In genomic region chr7:85328599-85328998, GRCh38 we compare ENCODE assay signal across 27 cellular contexts.
"Had no signal": no experiment of that assay in that cellular context is flagged by ENCODE, and none has a peak within 500 bp of the region (broad histone marks: within the 10 kb centered on the region; RNA-seq: fewer than 3 reads in every experiment).

No MANE protein-coding gene starts in this region.

- H3K4me2 ChIP-seq: neural progenitor cell had no signal

- H3K27me3 ChIP-seq: neural progenitor cell, ovary, right lobe of liver, sigmoid colon, stomach, thyroid gland, tibial nerve, upper lobe of left lung, vagina had no signal

- DNase-seq: occipital lobe; ovary; posterior cingulate gyrus; psoas muscle; right cardiac atrium; right lobe of liver; sigmoid colon; small intestine; stimulated activated CD4-positive, alpha-beta T cell treated with anti-CD3 and anti-CD28 coated beads, Interleukin-15, amount 100 ng/mL, for 24 hours; stimulated activated CD4-positive, alpha-beta T cell treated with anti-CD3 and anti-CD28 coated beads, Interleukin-2, amount 100 ng/mL, for 24 hours; stimulated activated CD4-positive, alpha-beta T cell treated with anti-CD3 and anti-CD28 coated beads, Interleukin-2, amount 100 ng/mL, for 48 hours; stimulated activated CD4-positive, alpha-beta T cell treated with anti-CD3 and anti-CD28 coated beads, Interleukin-4, amount 100 ng/mL, for 24 hours; stimulated activated naive B cell treated with anti-CD40 and anti-IgM and Interleukin-4, amounts not matched to agents 10 μg/mL and 1 μg/mL and 100 μg/mL, for 72 hours; stimulated activated naive CD4-positive, alpha-beta T cell treated with Interleukin-2 at 50 U/mL for 16 hours; stomach; thyroid gland; trophoblast cell; upper lobe of left lung had no signal

- H3K79me2 ChIP-seq: parathyroid adenoma had no signal

- H3K27ac ChIP-seq: neural progenitor cell, ovary, parathyroid adenoma, psoas muscle, right lobe of liver, sigmoid colon, stomach, thoracic aorta, thyroid gland, tibial nerve, upper lobe of left lung, vagina had no signal

- H3K4me3 ChIP-seq: neural progenitor cell, ovary, psoas muscle, right lobe of liver, sigmoid colon, stomach, thoracic aorta, thyroid gland, tibial nerve, upper lobe of left lung, vagina had no signal

- ATAC-seq: psoas muscle; right cardiac atrium; right lobe of liver; stimulated activated effector memory CD8-positive, alpha-beta T cell treated with anti-CD3 and anti-CD28 coated beads, Interleukin-12 subunit alpha, Interleukin-12 subunit beta, amount 100 ng/mL, for 72 hours; stimulated activated naive B cell treated with anti-CD40 and anti-IgM and Interleukin-4, amounts not matched to agents 10 μg/mL and 1 μg/mL and 100 μg/mL, for 72 hours had no signal

- H3K9me3 ChIP-seq: ovary, psoas muscle, right lobe of liver, sigmoid colon, stomach, thoracic aorta, thyroid gland, tibial nerve, upper lobe of left lung, vagina had no signal

- H3K9ac ChIP-seq: neural progenitor cell, parathyroid adenoma had no signal

- H3K36me3 ChIP-seq: neural progenitor cell, ovary, right lobe of liver, sigmoid colon, stomach, thoracic aorta, thyroid gland, tibial nerve, upper lobe of left lung, vagina had no signal

- H3K4me1 ChIP-seq: neural progenitor cell, parathyroid adenoma, psoas muscle, right lobe of liver, sigmoid colon, stomach, thyroid gland, tibial nerve, upper lobe of left lung, vagina had no signal

- H3K27ac Mint-ChIP-seq: nephron; neural progenitor cell; progenitor cell of endocrine pancreas; stimulated activated effector memory CD8-positive, alpha-beta T cell treated with anti-CD3 and anti-CD28 coated beads, Interleukin-12 subunit alpha, Interleukin-12 subunit beta, amount 100 ng/mL, for 72 hours; stimulated activated naive B cell treated with anti-CD40 and anti-IgM and Interleukin-4, amounts not matched to agents 10 μg/mL and 1 μg/mL and 100 μg/mL, for 72 hours; stimulated activated naive CD8-positive, alpha-beta T cell treated with anti-CD3 and anti-CD28 coated beads, Interleukin-15, Interleukin-2, amounts not matched to agents 100 ng/mL and 50 ng/mL, for 24 hours had no signal

- H3K27me3 Mint-ChIP-seq: progenitor cell of endocrine pancreas; stimulated activated naive B cell treated with anti-CD40 and anti-IgM and Interleukin-4, amounts not matched to agents 10 μg/mL and 1 μg/mL and 100 μg/mL, for 72 hours; stimulated activated naive CD8-positive, alpha-beta T cell treated with anti-CD3 and anti-CD28 coated beads, Interleukin-15, Interleukin-2, amounts not matched to agents 100 ng/mL and 50 ng/mL, for 24 hours had no signal

- H3K36me3 Mint-ChIP-seq: neural progenitor cell; stimulated activated effector memory CD8-positive, alpha-beta T cell treated with anti-CD3 and anti-CD28 coated beads, Interleukin-12 subunit alpha, Interleukin-12 subunit beta, amount 100 ng/mL, for 72 hours; stimulated activated naive B cell treated with anti-CD40 and anti-IgM and Interleukin-4, amounts not matched to agents 10 μg/mL and 1 μg/mL and 100 μg/mL, for 72 hours had no signal

- H3K4me3 Mint-ChIP-seq: nephron; neural progenitor cell; stimulated activated effector memory CD8-positive, alpha-beta T cell treated with anti-CD3 and anti-CD28 coated beads, Interleukin-12 subunit alpha, Interleukin-12 subunit beta, amount 100 ng/mL, for 72 hours; stimulated activated naive B cell treated with anti-CD40 and anti-IgM and Interleukin-4, amounts not matched to agents 10 μg/mL and 1 μg/mL and 100 μg/mL, for 72 hours; stimulated activated naive CD8-positive, alpha-beta T cell treated with anti-CD3 and anti-CD28 coated beads, Interleukin-15, Interleukin-2, amounts not matched to agents 100 ng/mL and 50 ng/mL, for 24 hours had no signal

- H2AFZ ChIP-seq: neural progenitor cell, parathyroid adenoma had no signal

- H3K9me3 Mint-ChIP-seq: neural progenitor cell; stimulated activated naive B cell treated with anti-CD40 and anti-IgM and Interleukin-4, amounts not matched to agents 10 μg/mL and 1 μg/mL and 100 μg/mL, for 72 hours; stimulated activated naive CD8-positive, alpha-beta T cell treated with anti-CD3 and anti-CD28 coated beads, Interleukin-15, Interleukin-2, amounts not matched to agents 100 ng/mL and 50 ng/mL, for 24 hours had no signal

- H3K4me1 Mint-ChIP-seq: neural progenitor cell; stimulated activated effector memory CD8-positive, alpha-beta T cell treated with anti-CD3 and anti-CD28 coated beads, Interleukin-12 subunit alpha, Interleukin-12 subunit beta, amount 100 ng/mL, for 72 hours had no signal
